Comparison of ENCODE assay signal across 22 cellular contexts in the genomic region with DNA sequence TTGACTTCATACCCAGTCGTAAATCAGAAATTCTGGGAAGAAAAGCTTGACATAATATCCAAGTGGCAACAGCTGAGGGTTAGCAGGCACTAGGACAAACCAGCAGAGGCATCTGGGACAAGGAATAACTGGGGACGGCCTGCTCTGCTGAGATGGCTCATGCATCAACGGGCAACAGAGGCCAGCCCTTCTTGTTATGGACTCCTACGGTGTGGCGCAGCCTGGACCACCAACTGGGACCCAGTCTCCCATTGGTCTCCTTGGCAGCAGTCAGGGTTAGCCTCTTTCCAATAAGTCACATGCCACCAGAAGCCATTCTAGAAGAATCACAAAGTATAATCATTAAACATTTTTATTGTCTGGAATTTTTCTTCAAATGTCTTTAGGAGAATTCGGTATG. TPM values are rescaled to one million over a fixed set of nuclear protein-coding genes. Genes with fewer than 3 reads are reported as not detected.
DNase-seq lines count a peak whose midpoint lies in the region; ATAC-seq and TF ChIP-seq lines count a peak whose summit lies in the region.
"Had no signal": no experiment of that assay in that cellular context is flagged by ENCODE, and none has a peak within 500 bp of the region (broad histone marks: within the 10 kb centered on the region; RNA-seq: fewer than 3 reads in every experiment).

No MANE protein-coding gene starts in this region.

- H3K4me1 Mint-ChIP-seq in WTC11 (peaks cover 88% of the 10 kb centered on the region), mesothelial cell of epicardium (peaks cover 37% of the 10 kb centered on the region)
- H3K4me1 Mint-ChIP-seq in stimulated activated effector memory CD8-positive, alpha-beta T cell treated with anti-CD3 and anti-CD28 coated beads, Interleukin-12 subunit alpha, Interleukin-12 subunit beta, amount 100 ng/mL, for 72 hours = peaks cover 2% of the 10 kb centered on the region
- H3K4me1 Mint-ChIP-seq in activated T-cell treated with anti-CD3 and anti-CD28 coated beads, Interleukin-2, amount 50 U/mL, for 72 hours (ENCODE audit: low read depth) = no peaks in the 10 kb centered on the region
- H3K4me1 Mint-ChIP-seq: CD14-positive monocyte had no signal

- H3K27me3 Mint-ChIP-seq in WTC11 (ENCODE audit: low read depth) (no peaks in the 10 kb centered on the region), mesothelial cell of epicardium (ENCODE audit: low read depth) (no peaks in the 10 kb centered on the region)
- H3K27me3 Mint-ChIP-seq in activated T-cell treated with anti-CD3 and anti-CD28 coated beads, Interleukin-2, amount 50 U/mL, for 72 hours (ENCODE audit: low read depth) = no peaks in the 10 kb centered on the region

- no peak overlapping the region for H3K4me3 ChIP-seq in heart right ventricle
- H3K4me3 ChIP-seq: A549; BLaER1 treated with 17β-estradiol and CSF1 and Interleukin-3, amounts not matched to agents 10 nM and 100 nM; GM23338 had no signal

- H3K9me3 Mint-ChIP-seq in WTC11 (peaks cover 9% of the 10 kb centered on the region; the same call in 1 of the 2 replicates), mesothelial cell of epicardium (peaks cover 16% of the 10 kb centered on the region)
- peaks cover 4% of the 10 kb centered on the region for H3K9me3 Mint-ChIP-seq in stimulated activated effector memory CD8-positive, alpha-beta T cell treated with anti-CD3 and anti-CD28 coated beads, Interleukin-12 subunit alpha, Interleukin-12 subunit beta, amount 100 ng/mL, for 72 hours
- H3K9me3 Mint-ChIP-seq in activated T-cell treated with anti-CD3 and anti-CD28 coated beads, Interleukin-2, amount 50 U/mL, for 72 hours = peaks cover 3% of the 10 kb centered on the region in 2 donors
- H3K9me3 Mint-ChIP-seq: GM23338 had no signal

- H3K27ac ChIP-seq in heart right ventricle = no peak overlapping the region
- H3K27ac ChIP-seq: A549; BLaER1 treated with 17β-estradiol and CSF1 and Interleukin-3, amounts not matched to agents 10 nM and 100 nM had no signal

- peaks cover 0 to 5% (median 0%) of the 10 kb centered on the region in 11 donors for H3K9me3 ChIP-seq in heart right ventricle
- H3K9me3 ChIP-seq: A549, BE2C had no signal

- H3K36me3 Mint-ChIP-seq in WTC11 (peaks cover 47% of the 10 kb centered on the region), mesothelial cell of epicardium (peaks cover 30% of the 10 kb centered on the region)
- H3K36me3 Mint-ChIP-seq in stimulated activated effector memory CD8-positive, alpha-beta T cell treated with anti-CD3 and anti-CD28 coated beads, Interleukin-12 subunit alpha, Interleukin-12 subunit beta, amount 100 ng/mL, for 72 hours = no peaks in the 10 kb centered on the region
- H3K36me3 Mint-ChIP-seq in activated T-cell treated with anti-CD3 and anti-CD28 coated beads, Interleukin-2, amount 50 U/mL, for 72 hours (ENCODE audit: insufficient read depth in 2 of 2) = no peaks in the 10 kb centered on the region
- H3K36me3 Mint-ChIP-seq: CD14-positive monocyte; CD8-positive, alpha-beta memory T cell had no signal

- DNase-seq in cardiac septum (ENCODE audit: low spot score) = peak; percentile 14
- no peak for DNase-seq in heart right ventricle
- no peak for DNase-seq in WTC11 (ENCODE audit: low spot score)
- DNase-seq in mesothelial cell of epicardium (ENCODE audit: low spot score in 2 of 2, unreplicated experiment in 2 of 2) = no peak
- DNase-seq in stimulated activated effector memory CD8-positive, alpha-beta T cell treated with anti-CD3 and anti-CD28 coated beads, Interleukin-12 subunit alpha, Interleukin-12 subunit beta, amount 100 ng/mL, for 72 hours (ENCODE audit: low spot score in 2 of 2) = no peak
- no peak for DNase-seq in activated T-cell treated with anti-CD3 and anti-CD28 coated beads, Interleukin-2, amount 50 U/mL, for 72 hours
- DNase-seq in NCI-H2171 (lab: John Stamatoyannopoulos, UW) = no peak
- DNase-seq: 8988T; ACHN; AML-193; BE2C; Calu3; CD4-positive, alpha-beta T cell; CD8-positive, alpha-beta memory T cell; DMS53; DMS79 treated with DMSO at 0.1 percent for 48 hours; GF-D8; HCEC 1CT had no signal

- peak overlapping the region; percentile 20; the same call in 1 of the 2 replicates for H3K4me3 Mint-ChIP-seq in WTC11
- H3K4me3 Mint-ChIP-seq in mesothelial cell of epicardium = no peak overlapping the region
- no peak overlapping the region for H3K4me3 Mint-ChIP-seq in stimulated activated effector memory CD8-positive, alpha-beta T cell treated with anti-CD3 and anti-CD28 coated beads, Interleukin-12 subunit alpha, Interleukin-12 subunit beta, amount 100 ng/mL, for 72 hours
- H3K4me3 Mint-ChIP-seq in activated T-cell treated with anti-CD3 and anti-CD28 coated beads, Interleukin-2, amount 50 U/mL, for 72 hours = no peak overlapping the region
- H3K4me3 Mint-ChIP-seq: CD14-positive monocyte; CD4-positive, alpha-beta T cell; CD8-positive, alpha-beta memory T cell; GM23338 had no signal

- WGBS in heart right ventricle, 2 donors = 88 to 92% methylated on average over 6 of the region's 6 CpGs

- peak overlapping the region; percentile 91 for H3K27ac Mint-ChIP-seq in WTC11
- peak overlapping the region; percentile 75 for H3K27ac Mint-ChIP-seq in mesothelial cell of epicardium
- no peak overlapping the region for H3K27ac Mint-ChIP-seq in stimulated activated effector memory CD8-positive, alpha-beta T cell treated with anti-CD3 and anti-CD28 coated beads, Interleukin-12 subunit alpha, Interleukin-12 subunit beta, amount 100 ng/mL, for 72 hours
- no peak overlapping the region for H3K27ac Mint-ChIP-seq in activated T-cell treated with anti-CD3 and anti-CD28 coated beads, Interleukin-2, amount 50 U/mL, for 72 hours
- H3K27ac Mint-ChIP-seq: CD14-positive monocyte; CD4-positive, alpha-beta T cell; CD8-positive, alpha-beta memory T cell; GM23338 had no signal

- TF ChIP-seq CTCF in heart right ventricle (IDR thresholded peaks at IDR 0.05) (no peak), WTC11 (IDR thresholded peaks at IDR 0.05) (no peak), mesothelial cell of epicardium (IDR thresholded peaks at IDR 0.05; ENCODE audit: unreplicated experiment) (no peak)

- POLR2A ChIA-PET in WTC11 (lab: Charles Lee) = no interaction called here

- ATAC-seq in heart right ventricle (no peak), WTC11 (no peak)
- ATAC-seq in stimulated activated effector memory CD8-positive, alpha-beta T cell treated with anti-CD3 and anti-CD28 coated beads, Interleukin-12 subunit alpha, Interleukin-12 subunit beta, amount 100 ng/mL, for 72 hours = no peak
- ATAC-seq in activated T-cell treated with anti-CD3 and anti-CD28 coated beads, Interleukin-2, amount 50 U/mL, for 72 hours (replicated peaks in 1 of 2) = no peak
- ATAC-seq: A549, GM23338 had no signal

- intact Hi-C loops in cardiac septum (cut with DNase I) (no loop called here), heart right ventricle (cut with DNase I) (no loop called here)

- H3K27me3 ChIP-seq in heart right ventricle = peaks cover 0 to 4% (median 0%) of the 10 kb centered on the region in 7 donors
- H3K27me3 ChIP-seq: BE2C; BLaER1 treated with 17β-estradiol and CSF1 and Interleukin-3, amounts not matched to agents 10 nM and 100 nM had no signal

- H3K36me3 ChIP-seq in heart right ventricle = no peaks in the 10 kb centered on the region
- H3K36me3 ChIP-seq: BE2C; BLaER1 treated with 17β-estradiol and CSF1 and Interleukin-3, amounts not matched to agents 10 nM and 100 nM had no signal

- no peaks in the 10 kb centered on the region for H3K4me1 ChIP-seq in heart right ventricle
- H3K4me1 ChIP-seq: A549, BE2C had no signal

- CTCF ChIA-PET in WTC11 (lab: Charles Lee) = no interaction called here

TF ChIP-seq in WTC11, 78 proteins besides CTCF, POLR2A, EP300 and RAD21 (continues in another document):
- TF ChIP-seq ZSCAN18 (CRISPR knock-in tag; IDR thresholded peaks at IDR 0.05) (no peak), RELA (CRISPR knock-in tag; IDR thresholded peaks at IDR 0.05; ENCODE audit: borderline replicate concordance) (no peak)
- TF ChIP-seq, protein P1, sequence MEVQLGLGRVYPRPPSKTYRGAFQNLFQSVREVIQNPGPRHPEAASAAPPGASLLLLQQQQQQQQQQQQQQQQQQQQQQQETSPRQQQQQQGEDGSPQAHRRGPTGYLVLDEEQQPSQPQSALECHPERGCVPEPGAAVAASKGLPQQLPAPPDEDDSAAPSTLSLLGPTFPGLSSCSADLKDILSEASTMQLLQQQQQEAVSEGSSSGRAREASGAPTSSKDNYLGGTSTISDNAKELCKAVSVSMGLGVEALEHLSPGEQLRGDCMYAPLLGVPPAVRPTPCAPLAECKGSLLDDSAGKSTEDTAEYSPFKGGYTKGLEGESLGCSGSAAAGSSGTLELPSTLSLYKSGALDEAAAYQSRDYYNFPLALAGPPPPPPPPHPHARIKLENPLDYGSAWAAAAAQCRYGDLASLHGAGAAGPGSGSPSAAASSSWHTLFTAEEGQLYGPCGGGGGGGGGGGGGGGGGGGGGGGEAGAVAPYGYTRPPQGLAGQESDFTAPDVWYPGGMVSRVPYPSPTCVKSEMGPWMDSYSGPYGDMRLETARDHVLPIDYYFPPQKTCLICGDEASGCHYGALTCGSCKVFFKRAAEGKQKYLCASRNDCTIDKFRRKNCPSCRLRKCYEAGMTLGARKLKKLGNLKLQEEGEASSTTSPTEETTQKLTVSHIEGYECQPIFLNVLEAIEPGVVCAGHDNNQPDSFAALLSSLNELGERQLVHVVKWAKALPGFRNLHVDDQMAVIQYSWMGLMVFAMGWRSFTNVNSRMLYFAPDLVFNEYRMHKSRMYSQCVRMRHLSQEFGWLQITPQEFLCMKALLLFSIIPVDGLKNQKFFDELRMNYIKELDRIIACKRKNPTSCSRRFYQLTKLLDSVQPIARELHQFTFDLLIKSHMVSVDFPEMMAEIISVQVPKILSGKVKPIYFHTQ (CRISPR knock-in tag; IDR thresholded peaks at IDR 0.05) = no peak

RNA-seq across cellular contexts. Expression of gene FGFR2, which starts 15.0 kb away (rescaled TPM):
- 0.19 TPM for total RNA-seq in cardiac septum
- total RNA-seq in heart right ventricle = under 1 TPM; 0.09 to 0.81 (median 0.59) TPM
- under 1 TPM; 0.22 to 0.33 TPM for polyA plus RNA-seq in heart right ventricle
- 88.6 to 95.0 TPM (median 90.4 TPM) in 3 replicates for total RNA-seq in WTC11 (2021)
- 78.0 to 88.3 TPM (median 83.2 TPM) in 3 replicates for total RNA-seq in mesothelial cell of epicardium
- total RNA-seq in activated T-cell treated with anti-CD3 and anti-CD28 coated beads, Interleukin-2, amount 50 U/mL, for 72 hours = not detected
- polyA plus RNA-seq: CD14-positive monocyte had no signal

Comparison
In these comparisons a context has a peak if more than half of its experiments do, and no peak if none do; other contexts are left out.
1. H3K27ac Mint-ChIP-seq: peak in WTC11 (single experiment) and mesothelial cell of epicardium (single experiment); none in stimulated activated effector memory CD8-positive, alpha-beta T cell treated with anti-CD3 and anti-CD28 coated beads, Interleukin-12 subunit alpha, Interleukin-12 subunit beta, amount 100 ng/mL, for 72 hours (single experiment) and activated T-cell treated with anti-CD3 and anti-CD28 coated beads, Interleukin-2, amount 50 U/mL, for 72 hours (single experiment).
2. RNA of gene FGFR2, which starts 15.0 kb away (total RNA-seq): 88.6 to 95.0 TPM in WTC11 and 78.0 to 88.3 TPM in mesothelial cell of epicardium; 0.09 to 0.81 TPM in heart right ventricle, 0.19 TPM in cardiac septum (single experiment) and not detected in activated T-cell treated with anti-CD3 and anti-CD28 coated beads, Interleukin-2, amount 50 U/mL, for 72 hours; every median in the first group is over 10 times any median in the second.